In the genomic region with DNA sequence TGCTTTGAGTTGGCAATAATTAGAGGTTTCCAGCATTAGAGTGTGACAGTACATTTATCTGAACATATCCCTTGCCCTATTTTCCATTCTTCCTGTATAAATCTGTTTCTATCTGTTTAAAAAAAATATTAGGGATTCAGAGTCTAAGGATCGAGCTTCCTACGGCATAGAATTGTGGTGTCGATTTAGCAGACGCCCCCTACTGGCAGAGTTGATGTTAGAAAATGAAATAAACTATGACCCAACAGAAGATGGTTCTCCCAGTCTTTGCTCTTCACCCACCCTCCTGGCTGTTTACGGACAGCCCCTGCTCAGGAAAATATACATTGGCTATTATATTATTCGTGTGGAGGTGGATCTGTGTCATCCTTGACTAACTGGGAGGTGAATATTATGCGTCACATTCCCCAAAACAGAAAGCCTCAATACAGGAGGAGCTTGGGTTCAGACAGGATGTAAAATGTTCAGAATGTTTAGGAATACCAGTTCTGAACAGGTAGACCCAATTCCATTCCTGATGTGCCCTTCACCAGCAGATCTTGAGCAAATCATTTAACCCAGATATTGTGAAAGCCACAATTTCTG, we compare ENCODE assay signal across 9 cellular contexts. TPM values are rescaled to one million over a fixed set of nuclear protein-coding genes. Genes with fewer than 3 reads are reported as not detected.
A peak's percentile ranks its signal among the peaks of the same experiment; 100 is the strongest.
DNase-seq lines count a peak whose midpoint lies in the region; ATAC-seq, FAIRE-seq and TF ChIP-seq lines count a peak whose summit lies in the region.
"Had no signal": no experiment of that assay in that cellular context is flagged by ENCODE, and none has a peak within 500 bp of the region (broad histone marks: within the 10 kb centered on the region; RNA-seq: fewer than 3 reads in every experiment).

No MANE protein-coding gene starts in this region.

- H3K4me1 ChIP-seq in astrocyte (ENCODE audit: insufficient read depth, low read length), result no peaks in the 10 kb centered on the region
- H3K4me1 ChIP-seq in testis, result no peaks in the 10 kb centered on the region

- no peak overlapping the region for H3K4me2 ChIP-seq in astrocyte (ENCODE audit: low read length)

- 37 to 43% methylated on average over 7 of the region's 7 CpGs for WGBS in testis, 2 donors

- no peak overlapping the region for H2AFZ ChIP-seq in astrocyte (ENCODE audit: low read depth, low read length)

- FAIRE-seq in astrocyte (lab: Jason Lieb, UNC), result no peak

- TF ChIP-seq POLR2A in testis (IDR thresholded peaks at IDR 0.05), result no peak

- H3K36me3 Mint-ChIP-seq in astrocyte (ENCODE audit: low read depth, unreplicated experiment), result no peaks in the 10 kb centered on the region

- H3K79me2 ChIP-seq in astrocyte (ENCODE audit: insufficient read depth, low read length), result no peaks in the 10 kb centered on the region

- H3K27ac ChIP-seq in astrocyte (ENCODE audit: low read depth, low read length) (no peak overlapping the region), testis (no peak overlapping the region)

- in situ Hi-C loops in ACHN (cut with HindIII; ENCODE audit: low pct_ligation_motif_present, low pct_unique_long_range_greater_than_20kb, low sequenced_read_pairs), result no loop called here
- in situ Hi-C loops in G401 (cut with HindIII; ENCODE audit: low sequenced_read_pairs), result no loop called here

- no peak overlapping the region for H3K4me3 Mint-ChIP-seq in astrocyte (ENCODE audit: unreplicated experiment)

- no peak overlapping the region for H3K9ac ChIP-seq in astrocyte (ENCODE audit: low read length)

- no peaks in the 10 kb centered on the region for H3K27me3 ChIP-seq in astrocyte (ENCODE audit: insufficient read depth, low read length)
- no peaks in the 10 kb centered on the region for H3K27me3 ChIP-seq in testis

- intact Hi-C loops in testis (cut with DNase I; ENCODE audit: low total_unique reads), result no loop called here

- DNase-seq in ACHN (peak; percentile 58), G401 (ENCODE audit: low spot score) (peak; percentile 48), RKO (ENCODE audit: low spot score) (peak; percentile 45), astrocyte (ENCODE audit: low read depth) (no peak), kidney tubule cell (ENCODE audit: low spot score) (peak; percentile 48), testis (peak; percentile 69), HuH-7.5 (ENCODE audit: low spot score) (no peak)
- DNase-seq: left cardiac atrium had no signal

- peaks cover 3% of the 10 kb centered on the region for H3K4me1 Mint-ChIP-seq in astrocyte (ENCODE audit: low read depth, unreplicated experiment)

- no peaks in the 10 kb centered on the region for H4K20me1 ChIP-seq in astrocyte (ENCODE audit: insufficient read depth, low read length)

- no peak overlapping the region for H3K4me3 ChIP-seq in astrocyte (ENCODE audit: insufficient read depth, low read depth, low read length)
- H3K4me3 ChIP-seq in testis, result no peak overlapping the region

- no peaks in the 10 kb centered on the region for H3K9me3 ChIP-seq in astrocyte (ENCODE audit: insufficient read depth, low read depth, low read length)
- H3K9me3 ChIP-seq in testis, result no peaks in the 10 kb centered on the region

- TF ChIP-seq CTCF in astrocyte (IDR thresholded peaks at IDR 0.05; ENCODE audit: insufficient read depth, low read depth, low read length) (peak; percentile 60), testis (IDR thresholded peaks at IDR 0.05) (peak; percentile 30 to 89 (median 32))

- H3K9me3 Mint-ChIP-seq in astrocyte (ENCODE audit: unreplicated experiment), result no peaks in the 10 kb centered on the region

- H3K36me3 ChIP-seq in astrocyte (ENCODE audit: insufficient read depth, low read length), result no peaks in the 10 kb centered on the region
- no peaks in the 10 kb centered on the region for H3K36me3 ChIP-seq in testis (ENCODE audit: low read depth, missing control alignments)

- no peaks in the 10 kb centered on the region for H3K27me3 Mint-ChIP-seq in astrocyte (ENCODE audit: low read depth, unreplicated experiment)

- ATAC-seq in HG03103 (IDR thresholded peaks at IDR 0.05; ENCODE audit: low read depth, unreplicated experiment), result peak; percentile 64

- no peak overlapping the region for H3K27ac Mint-ChIP-seq in astrocyte (ENCODE audit: unreplicated experiment)

RNA-seq across cellular contexts. Expression of gene ERMN, which starts 10.6 kb away (rescaled TPM):
- not detected in 2 replicates for total RNA-seq in G401 (2014; rRNA removed; shearing (Covaris generic))
- total RNA-seq in astrocyte (0.14 and 0.82 TPM in 2 replicates), testis (1 to 10 TPM; 1.1 to 1.6 TPM)
- 0.44 TPM for polyA plus RNA-seq in testis (ENCODE audit: insufficient read depth, low read depth, low replicate concordance)

Comparison
In these comparisons a context has a peak if more than half of its experiments do, and no peak if none do; other contexts are left out.
1. DNase-seq: peak in ACHN (single experiment), G401 (single experiment), RKO (single experiment), kidney tubule cell (single experiment) and testis (single experiment); none in astrocyte (single experiment) and HuH-7.5 (single experiment).